In genomic region chr2:676647-677055, GRCh38 we compare ENCODE assay signal across 9 cellular contexts. TPM values are rescaled to one million over a fixed set of nuclear protein-coding genes. Genes with fewer than 3 reads are reported as not detected.
DNase-seq lines count a peak whose midpoint lies in the region; ATAC-seq, FAIRE-seq and TF ChIP-seq lines count a peak whose summit lies in the region.
"Had no signal": no experiment of that assay in that cellular context is flagged by ENCODE, and none has a peak within 500 bp of the region (broad histone marks: within the 10 kb centered on the region; RNA-seq: fewer than 3 reads in every experiment).

No MANE protein-coding gene starts in this region.

- H3K9me3 ChIP-seq in CD4-positive, alpha-beta T cell (ENCODE audit: control insufficient read depth, low read length) = no peaks in the 10 kb centered on the region

- peak overlapping the region; percentile 99 for H3K27ac Mint-ChIP-seq in CD4-positive, alpha-beta T cell

- POLR2A ChIA-PET in CD4-positive, alpha-beta T cell (lab: Charles Lee) = interaction anchor here (0.9 to 1.4 kb wide), 5 partner anchors 20 to 1937 kb away, joined by 3 to 5 read pairs (median 4); no protein-coding TSS in a partner anchor

- no peaks in the 10 kb centered on the region for H3K9me3 Mint-ChIP-seq in CD4-positive, alpha-beta T cell

- peaks cover 45% of the 10 kb centered on the region for H3K4me1 Mint-ChIP-seq in CD4-positive, alpha-beta T cell (ENCODE audit: low read depth)

- peak overlapping the region; percentile 95 for H3K4me3 Mint-ChIP-seq in CD4-positive, alpha-beta T cell

- no peak for TF ChIP-seq CTCF in CD4-positive, alpha-beta T cell (IDR thresholded peaks at IDR 0.05)

- H3K27me3 ChIP-seq in CD4-positive, alpha-beta T cell (ENCODE audit: control insufficient read depth, insufficient read depth, low read length) = no peaks in the 10 kb centered on the region

- intact Hi-C loops in CD4-positive, alpha-beta T cell (cut with DNase I, micrococcal nuclease) = loop anchor here (1.0 to 5.0 kb wide), 4 partner anchors 238 to 414 kb away; partner anchors contain the start of genes ACP1 (in 2 of the 2) and SH3YL1 (in 2 of the 2)

- peaks cover 55% of the 10 kb centered on the region for H3K36me3 Mint-ChIP-seq in CD4-positive, alpha-beta T cell (ENCODE audit: low read depth)

- H3K27me3 Mint-ChIP-seq in CD4-positive, alpha-beta T cell = no peaks in the 10 kb centered on the region

- peak; percentile 29 for FAIRE-seq in endometrium (lab: Jason Lieb, UNC)
- FAIRE-seq: colon had no signal

- peak in 2 of 10 experiments; percentile 95 to 97 for DNase-seq in CD4-positive, alpha-beta T cell
- DNase-seq in NCI-H446 treated with DMSO at 0.1 percent for 48 hours (lab: John Stamatoyannopoulos, UW) (peak; percentile 97), mesenteric fat pad (ENCODE audit: low spot score) (peak; percentile 100)
- DNase-seq in stimulated activated CD8-positive, alpha-beta memory T cell treated with anti-CD3 and anti-CD28 coated beads, Interleukin-4, amount 100 ng/mL, for 24 hours (ENCODE audit: low read depth) = peak; percentile 94

- no peak overlapping the region for H3K27ac ChIP-seq in CD4-positive, alpha-beta T cell (ENCODE audit: low read depth, low read length)

- CTCF ChIA-PET in CD4-positive, alpha-beta T cell (lab: Charles Lee) = no interaction called here

- no peak for ATAC-seq in CD4-positive, alpha-beta T cell (ENCODE audit: poor library complexity)
- peak; percentile 73 for ATAC-seq in GM19351 (IDR thresholded peaks at IDR 0.05; ENCODE audit: unreplicated experiment)
- ATAC-seq in HG03457 (IDR thresholded peaks at IDR 0.05; ENCODE audit: unreplicated experiment) = peak; percentile 84
- ATAC-seq in activated CD4-positive, CD25-positive, alpha-beta regulatory T cell treated with anti-CD3 and anti-CD28 coated beads, Interleukin-2, amount 50 U/mL, for 24 hours = peak; percentile 78 to 81

RNA-seq across cellular contexts. Expression of gene TMEM18, which starts 0.6 kb away (rescaled TPM):
- 10 to 100 TPM; 25.6 to 26.3 TPM for total RNA-seq in CD4-positive, alpha-beta T cell
- 19.8 TPM for total RNA-seq in mesenteric fat pad
